Comparison of ENCODE assay signal across 8 cellular contexts in genomic region chr5:7886849-7887460, GRCh38. TPM values are rescaled to one million over a fixed set of nuclear protein-coding genes. Genes with fewer than 3 reads are reported as not detected.
A peak's percentile ranks its signal among the peaks of the same experiment; 100 is the strongest.
DNase-seq lines count a peak whose midpoint lies in the region; FAIRE-seq and TF ChIP-seq lines count a peak whose summit lies in the region.

No MANE protein-coding gene starts in this region.

- no peaks in the 10 kb centered on the region for H3K27me3 ChIP-seq in mammary epithelial cell (ENCODE audit: insufficient read depth, low read length)

- H4K20me1 ChIP-seq in mammary epithelial cell (ENCODE audit: insufficient read depth, low read length): no peaks in the 10 kb centered on the region

- no peak overlapping the region for H2AFZ ChIP-seq in mammary epithelial cell (ENCODE audit: low read depth, low read length)

- no peaks in the 10 kb centered on the region; the same call in 1 of the 2 replicates for H3K27me3 Mint-ChIP-seq in HFFc6 (ENCODE audit: insufficient read depth)

- intact Hi-C loops in mammary epithelial cell (cut with micrococcal nuclease): no loop called here

- CTCF ChIA-PET in mammary epithelial cell (lab: Charles Lee; ENCODE audit: low non-redundant PET): interaction anchor here (0.7 to 1.1 kb wide), 2 partner anchors 18 to 122 kb away, joined by 3 to 5 read pairs; partner anchors contain the start of gene MTRR

- in situ Hi-C loops in mammary epithelial cell (cut with MboI; ENCODE audit: low sequenced_read_pairs in 2 of 2): no loop called here

- peaks cover 2% of the 10 kb centered on the region for H3K79me2 ChIP-seq in mammary epithelial cell (ENCODE audit: insufficient read depth, low read length)

- peaks cover 19% of the 10 kb centered on the region for H3K36me3 ChIP-seq in mammary epithelial cell (ENCODE audit: insufficient read depth, low read length)

- H3K36me3 Mint-ChIP-seq in HFFc6 (ENCODE audit: low read depth): peaks cover 12% of the 10 kb centered on the region

- no peak overlapping the region for H3K4me3 ChIP-seq in mammary epithelial cell (replicated peaks in 1 of 3; ENCODE audit: insufficient read depth in 1 of 3, low read depth in 2 of 3, low read length in 3 of 3)

- dilution Hi-C loops in mammary epithelial cell (cut with HindIII; ENCODE audit: low sequenced_read_pairs): no loop called here

- no peaks in the 10 kb centered on the region for H3K4me1 ChIP-seq in mammary epithelial cell (ENCODE audit: insufficient read depth, low read length)

- H3K27ac ChIP-seq in mammary epithelial cell (ENCODE audit: insufficient read depth, low read depth, low read length): no peak overlapping the region

- no TSS peak for BruUV-seq in mammary epithelial cell (replicated peaks; lab: Mats Ljungman, UMichigan)

- no peak overlapping the region for H3K9ac ChIP-seq in mammary epithelial cell (ENCODE audit: insufficient read depth, low read length)

- TF ChIP-seq CTCF in HFFc6 (IDR thresholded peaks at IDR 0.05) (peak; percentile 83), mammary epithelial cell (conservative IDR thresholded peaks at IDR 0.05 in 1 of 2, IDR thresholded peaks at IDR 0.05 in 1 of 2; ENCODE audit: extremely low read depth in 1 of 2, insufficient read depth in 1 of 2, low read depth in 1 of 2, low read length in 2 of 2) (peak; percentile 38 to 48)

- no peak for FAIRE-seq in GM12891 (lab: Jason Lieb, UNC)

- DNase-seq in ELR (ENCODE audit: low read depth) (peak; percentile 70), HFFc6 (peak; percentile 50), NCI-H2227 (lab: John Stamatoyannopoulos, UW; ENCODE audit: unreplicated experiment) (peak; percentile 40), mammary epithelial cell (peak; percentile 20), lung microvascular endothelial cell (ENCODE audit: low read depth in 2 of 2) (peak; percentile 55 to 61), GM12891 (ENCODE audit: insufficient read length, low spot score) (no peak), NK-92 (lab: John Stamatoyannopoulos, UW; ENCODE audit: unreplicated experiment) (no peak), T1000 (lab: John Stamatoyannopoulos, UW) (no peak)

- WGBS in mammary epithelial cell (ENCODE audit: low coverage, missing lambda C conversion rate): 31% methylated on average over 7 of the region's 7 CpGs

- no peaks in the 10 kb centered on the region for H3K9me3 ChIP-seq in mammary epithelial cell (replicated peaks; ENCODE audit: insufficient read depth, low read length)

- peaks cover 13% of the 10 kb centered on the region for H3K4me1 Mint-ChIP-seq in HFFc6 (ENCODE audit: low read depth)

- H3K27ac Mint-ChIP-seq in HFFc6: 0 out of 2 replicates have a peak overlapping the region, but pooled peaks have one; percentile 16

- H3K4me3 Mint-ChIP-seq in HFFc6: no peak overlapping the region

- TF ChIP-seq POLR2A in GM12891 (IDR thresholded peaks at IDR 0.05; ENCODE audit: low read depth, low read length): no peak

- H3K4me2 ChIP-seq in mammary epithelial cell (ENCODE audit: insufficient read depth, low read depth, low read length): no peak overlapping the region

- H3K9me3 Mint-ChIP-seq in HFFc6: no peaks in the 10 kb centered on the region

TF ChIP-seq in GM12891, 5 proteins besides CTCF, POLR2A, EP300 and RAD21:
- TF ChIP-seq POLR2AphosphoS5 (IDR thresholded peaks at IDR 0.05; ENCODE audit: low read depth, low read length): no peak
- no peak for TF ChIP-seq PAX5 (IDR thresholded peaks at IDR 0.05; ENCODE audit: insufficient read depth, low read length, severe bottlenecking)
- no peak for TF ChIP-seq SPI1 (IDR thresholded peaks at IDR 0.05; ENCODE audit: low read depth, low read length)
- TF ChIP-seq TAF1 (IDR thresholded peaks at IDR 0.05; ENCODE audit: low read depth, low read length): no peak
- TF ChIP-seq POU2F2 (IDR thresholded peaks at IDR 0.05; ENCODE audit: low read depth, low read length): no peak

RNA-seq across cellular contexts. Expression of gene MTRR, which starts 18.0 kb away (rescaled TPM):
- total RNA-seq in HFFc6 (2021; fragmentation: NEBNext Ultra II Directional; extraction: Animal tissue kit (Norgen Biotek cat#: 25700)): 10 to 100 TPM; 33.8 to 44.1 (median 37.0) TPM
- total RNA-seq in mammary epithelial cell (10 to 100 TPM; 36.3 to 52.9 TPM), lung microvascular endothelial cell (8.5 and 18.7 TPM in 2 replicates)
- 39.0 TPM for polyA plus RNA-seq in mammary epithelial cell
- polyA minus RNA-seq in mammary epithelial cell: 121 TPM
- 28.2 TPM for polyA plus RNA-seq in GM12891 (2012; ENCODE audit: low read depth, missing spikeins)

RNA-seq across cellular contexts. Expression of gene FASTKD3, which starts 18.1 kb away (rescaled TPM):
- total RNA-seq in HFFc6 (2021; fragmentation: NEBNext Ultra II Directional; extraction: Animal tissue kit (Norgen Biotek cat#: 25700)): 1 to 10 TPM; 6.6 to 8.5 (median 7.9) TPM
- 10 to 100 TPM in 1 of 2 donors, 1 to 10 TPM in 1; 7.5 to 18.0 TPM for total RNA-seq in mammary epithelial cell
- 8.4 TPM for polyA plus RNA-seq in mammary epithelial cell
- 15.0 TPM for polyA minus RNA-seq in mammary epithelial cell
- total RNA-seq in lung microvascular endothelial cell: 7.6 and 9.1 TPM in 2 replicates
- polyA plus RNA-seq in GM12891 (2012; ENCODE audit: low read depth, missing spikeins): 7.6 TPM

RNA-seq across cellular contexts. Expression of gene CFAP90, which starts 36.0 kb away (rescaled TPM):
- total RNA-seq in HFFc6 (2021; fragmentation: NEBNext Ultra II Directional; extraction: Animal tissue kit (Norgen Biotek cat#: 25700)): not detected
- total RNA-seq in mammary epithelial cell: not detected
- polyA plus RNA-seq in mammary epithelial cell: 0.03 TPM
- not detected for polyA minus RNA-seq in mammary epithelial cell
- not detected in 2 replicates for total RNA-seq in lung microvascular endothelial cell
- not detected for polyA plus RNA-seq in GM12891 (2012; ENCODE audit: low read depth, missing spikeins)

Comparison
In these comparisons a context has a peak if more than half of its experiments do, and no peak if none do; other contexts are left out.
1. DNase-seq: peak in ELR (single experiment), HFFc6 (single experiment), NCI-H2227 (single experiment), mammary epithelial cell (single experiment) and lung microvascular endothelial cell (2 of 2); none in GM12891 (single experiment), NK-92 (single experiment) and T1000 (single experiment).